Comparison of ENCODE assay signal across 29 cellular contexts in genomic region chr11:19687372-19687771, GRCh38.
"Had no signal": no experiment of that assay in that cellular context is flagged by ENCODE, and none has a peak within 500 bp of the region (broad histone marks: within the 10 kb centered on the region; RNA-seq: fewer than 3 reads in every experiment).

No MANE protein-coding gene starts in this region.

- H3K4me2 ChIP-seq: KMS-11, PC-9 had no signal

- DNase-seq: Karpas-422, MM.1S, MV-4-11, NCI-H1092, NCI-H1105, NCI-H1417 treated with DMSO at 0.1 percent for 48 hours, NCI-H1436 treated with DMSO at 0.1 percent for 48 hours, NCI-H1694 treated with DMSO at 0.1 percent for 48 hours, NCI-H187 treated with DMSO at 0.1 percent for 48 hours, NCI-H2029, NCI-H2081, NCI-H226, NCI-H446 treated with DMSO at 0.1 percent for 48 hours, NCI-H510A, NCI-H524, NCI-H526, NCI-H69, NCI-H748 treated with DMSO at 0.1 percent for 48 hours, NCI-H82, PC-9, SHP77, SIG-M5, SJCRH30 had no signal

- H3K27ac ChIP-seq: KMS-11, PC-9, RWPE1, SJCRH30, SK-N-MC had no signal

- H3K9me3 ChIP-seq: SJCRH30 had no signal

- H3K4me3 ChIP-seq: K562, PC-9, SJCRH30, SK-N-MC had no signal

- H3K27me3 ChIP-seq: SJCRH30 had no signal

- H3K9ac ChIP-seq: KMS-11 had no signal

- H2AFZ ChIP-seq: PC-9 had no signal

- ATAC-seq: K562, Panc1, Right ventricle myocardium inferior had no signal
